17 cellular contexts compared by ENCODE assay signal in the genomic region with DNA sequence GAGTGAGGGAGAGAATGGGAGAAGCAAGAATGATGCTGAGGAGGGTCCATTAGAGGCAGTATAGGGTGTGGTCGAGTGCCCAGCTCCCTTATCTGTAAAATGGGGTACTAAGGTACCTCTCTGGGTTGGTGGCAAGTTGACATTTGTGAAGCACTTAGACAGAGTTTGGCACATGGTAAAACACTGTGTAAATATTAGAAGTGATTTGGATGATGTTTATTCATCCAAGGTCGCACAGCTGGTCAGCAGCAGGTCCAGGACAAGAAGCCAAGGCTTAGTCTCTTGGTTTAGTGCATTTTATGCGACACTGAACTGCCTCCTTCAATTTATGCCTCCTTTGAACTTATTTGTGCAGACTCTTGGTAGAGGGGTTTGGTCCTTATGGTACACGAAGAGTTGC. TPM values are rescaled to one million over a fixed set of nuclear protein-coding genes. Genes with fewer than 3 reads are reported as not detected.
"Had no signal": no experiment of that assay in that cellular context is flagged by ENCODE, and none has a peak within 500 bp of the region (broad histone marks: within the 10 kb centered on the region; RNA-seq: fewer than 3 reads in every experiment).

No MANE protein-coding gene starts in this region.

- H3K27me3 ChIP-seq: cardiac muscle cell, dorsolateral prefrontal cortex, ovary had no signal

- H3K9me3 Mint-ChIP-seq: activated naive CD4-positive, alpha-beta T cell treated with anti-CD3 and anti-CD28 coated beads, Interleukin-2, amount 50 U/mL, for 24 hours; naive thymus-derived CD8-positive, alpha-beta T cell; stimulated activated memory B cell treated with anti-CD40 and anti-IgM and Interleukin-4, amounts not matched to agents 10 μg/mL and 1 μg/mL and 100 μg/mL, for 72 hours; T-helper 2 cell treated with Interferon-gamma antibody and Interleukin-4, amounts not matched to agents 5 μg/mL and 100 μg/mL, for 36 hours had no signal

- H3K36me3 ChIP-seq: cardiac muscle cell, ovary had no signal

- H3K4me3 ChIP-seq: cardiac muscle cell, dorsolateral prefrontal cortex, ovary, spleen had no signal

- H3K9me3 ChIP-seq: ovary, spleen had no signal

- H3K36me3 Mint-ChIP-seq: activated naive CD4-positive, alpha-beta T cell treated with anti-CD3 and anti-CD28 coated beads, Interleukin-2, amount 50 U/mL, for 24 hours; naive thymus-derived CD8-positive, alpha-beta T cell; stimulated activated memory B cell treated with anti-CD40 and anti-IgM and Interleukin-4, amounts not matched to agents 10 μg/mL and 1 μg/mL and 100 μg/mL, for 72 hours had no signal

- ATAC-seq: naive thymus-derived CD8-positive, alpha-beta T cell; sciatic nerve; stimulated activated memory B cell treated with anti-CD40 and anti-IgM and Interleukin-4, amounts not matched to agents 10 μg/mL and 1 μg/mL and 100 μg/mL, for 72 hours had no signal

- H3K27ac ChIP-seq: cardiac muscle cell had no signal

- H3K4me3 Mint-ChIP-seq: activated naive CD4-positive, alpha-beta T cell treated with anti-CD3 and anti-CD28 coated beads, Interleukin-2, amount 50 U/mL, for 24 hours; naive thymus-derived CD8-positive, alpha-beta T cell; stimulated activated memory B cell treated with anti-CD40 and anti-IgM and Interleukin-4, amounts not matched to agents 10 μg/mL and 1 μg/mL and 100 μg/mL, for 72 hours; T-helper 2 cell treated with Interferon-gamma antibody and Interleukin-4, amounts not matched to agents 5 μg/mL and 100 μg/mL, for 36 hours had no signal

- DNase-seq: activated CD4-positive, alpha-beta T cell treated with anti-CD3 and anti-CD28 coated beads, Interleukin-2, amount 50 U/mL, for 48 hours; activated gamma-delta T cell; dorsolateral prefrontal cortex; hypothalamus; islet precursor cell; naive thymus-derived CD8-positive, alpha-beta T cell; ovary; spleen; stimulated activated CD4-positive, alpha-beta T cell treated with anti-CD3 and anti-CD28 coated beads, Interleukin-4, amount 100 ng/mL, for 4 hours had no signal

- H3K27ac Mint-ChIP-seq: activated naive CD4-positive, alpha-beta T cell treated with anti-CD3 and anti-CD28 coated beads, Interleukin-2, amount 50 U/mL, for 24 hours; naive thymus-derived CD8-positive, alpha-beta T cell; stimulated activated memory B cell treated with anti-CD40 and anti-IgM and Interleukin-4, amounts not matched to agents 10 μg/mL and 1 μg/mL and 100 μg/mL, for 72 hours; T-helper 2 cell treated with Interferon-gamma antibody and Interleukin-4, amounts not matched to agents 5 μg/mL and 100 μg/mL, for 36 hours had no signal

- H3K4me1 Mint-ChIP-seq: activated naive CD4-positive, alpha-beta T cell treated with anti-CD3 and anti-CD28 coated beads, Interleukin-2, amount 50 U/mL, for 24 hours; naive thymus-derived CD8-positive, alpha-beta T cell; stimulated activated memory B cell treated with anti-CD40 and anti-IgM and Interleukin-4, amounts not matched to agents 10 μg/mL and 1 μg/mL and 100 μg/mL, for 72 hours had no signal

RNA-seq across cellular contexts. Expression of a gene that starts 19.4 kb away (rescaled TPM):
- total RNA-seq: naive thymus-derived CD8-positive, alpha-beta T cell had no signal
- polyA plus RNA-seq: naive thymus-derived CD8-positive, alpha-beta T cell had no signal

RNA-seq across cellular contexts. Expression of a gene that starts 30.6 kb away (rescaled TPM):
- total RNA-seq: astrocyte; cardiac muscle cell; mucosa of gallbladder; naive thymus-derived CD8-positive, alpha-beta T cell; sciatic nerve; spleen; ureter had no signal
- polyA plus RNA-seq: cardiac muscle cell; naive thymus-derived CD8-positive, alpha-beta T cell; spleen had no signal
